ENCODE assay signal across 9 cellular contexts in the genomic region with DNA sequence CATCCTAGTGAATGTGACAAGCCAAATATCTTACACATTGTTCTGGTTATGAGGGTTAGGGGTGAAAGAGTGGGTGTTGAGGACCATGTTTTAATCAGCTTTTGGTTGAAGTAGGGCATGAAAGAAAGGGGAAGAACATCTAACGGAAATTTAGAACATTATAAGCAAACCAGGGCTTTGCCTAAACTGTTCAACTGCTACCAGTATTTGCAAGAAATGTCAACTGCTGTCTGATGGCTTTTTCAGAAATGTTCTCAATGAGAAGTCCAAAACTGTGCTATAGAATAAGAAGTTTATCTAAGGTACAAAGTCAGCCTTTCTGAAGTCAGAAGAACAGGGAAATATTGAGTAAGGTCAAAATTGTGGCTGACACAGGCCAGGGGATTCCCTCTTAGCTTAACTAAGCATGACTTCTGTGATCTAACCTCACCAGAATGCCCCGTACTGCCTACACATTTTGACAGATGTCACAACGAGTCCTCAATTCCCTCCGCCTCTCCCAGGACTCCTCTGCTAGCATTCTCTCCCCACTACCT.
DNase-seq lines count a peak whose midpoint lies in the region; ATAC-seq lines count a peak whose summit lies in the region.
"Had no signal": no experiment of that assay in that cellular context is flagged by ENCODE, and none has a peak within 500 bp of the region (broad histone marks: within the 10 kb centered on the region; RNA-seq: fewer than 3 reads in every experiment).

No MANE protein-coding gene starts in this region.

- ATAC-seq in HG02884 (IDR thresholded peaks at IDR 0.05; ENCODE audit: unreplicated experiment) = peak; percentile 97

- peak; percentile 61 for DNase-seq in activated CD8-positive, alpha-beta memory T cell treated with anti-CD3 and anti-CD28 coated beads for 24 hours
- DNase-seq in activated CD8-positive, alpha-beta memory T cell treated with anti-CD3 and anti-CD28 coated beads, Interleukin-2, amount 50 U/mL, for 48 hours = no peak
- peak; percentile 69 for DNase-seq in activated CD4-positive, alpha-beta memory T cell treated with anti-CD3 and anti-CD28 coated beads for 36 hours
- peak; percentile 52 for DNase-seq in stimulated activated CD8-positive, alpha-beta memory T cell treated with anti-CD3 and anti-CD28 coated beads, Interleukin-4, amount 100 ng/mL, for 48 hours
- no peak for DNase-seq in COLO829 (ENCODE audit: low spot score)
- no peak for DNase-seq in putamen (ENCODE audit: low spot score)
- no peak for DNase-seq in NCI-H1105 (lab: John Stamatoyannopoulos, UW)
- DNase-seq: NCI-H1092 had no signal

- H3K36me3 Mint-ChIP-seq in activated CD4-positive, alpha-beta memory T cell treated with anti-CD3 and anti-CD28 coated beads for 36 hours = no peaks in the 10 kb centered on the region

- CTCF ChIA-PET in activated CD4-positive, alpha-beta memory T cell treated with anti-CD3 and anti-CD28 coated beads for 36 hours (lab: Charles Lee) = interaction anchor here (0.6 to 4.0 kb wide), 10 partner anchors 16 to 106 kb away, joined by 3 to 91 read pairs (median 4); partner anchors contain the start of gene ARAP2

- peak overlapping the region; percentile 81 for H3K27ac Mint-ChIP-seq in activated CD4-positive, alpha-beta memory T cell treated with anti-CD3 and anti-CD28 coated beads for 36 hours

- H3K4me3 Mint-ChIP-seq in activated CD4-positive, alpha-beta memory T cell treated with anti-CD3 and anti-CD28 coated beads for 36 hours = no peak overlapping the region

- POLR2A ChIA-PET in activated CD4-positive, alpha-beta memory T cell treated with anti-CD3 and anti-CD28 coated beads for 36 hours (lab: Charles Lee) = interaction anchor here (1.1 to 2.1 kb wide), 8 partner anchors 16 to 215 kb away, joined by 3 to 11 read pairs (median 4); partner anchors contain the start of genes ARAP2 and DTHD1

- H3K4me1 Mint-ChIP-seq in activated CD4-positive, alpha-beta memory T cell treated with anti-CD3 and anti-CD28 coated beads for 36 hours (ENCODE audit: low read depth) = peaks cover 29% of the 10 kb centered on the region

- no peaks in the 10 kb centered on the region for H3K27me3 Mint-ChIP-seq in activated CD4-positive, alpha-beta memory T cell treated with anti-CD3 and anti-CD28 coated beads for 36 hours

- H3K9me3 Mint-ChIP-seq in activated CD4-positive, alpha-beta memory T cell treated with anti-CD3 and anti-CD28 coated beads for 36 hours = no peaks in the 10 kb centered on the region

- intact Hi-C loops in activated CD4-positive, alpha-beta memory T cell treated with anti-CD3 and anti-CD28 coated beads for 36 hours (cut with micrococcal nuclease) = loop anchor here (1.0 kb wide), 8 partner anchors 16 to 267 kb away; no protein-coding TSS in a partner anchor

Comparison
In these comparisons a context has a peak if more than half of its experiments do, and no peak if none do; other contexts are left out.
1. DNase-seq: peak in activated CD8-positive, alpha-beta memory T cell treated with anti-CD3 and anti-CD28 coated beads for 24 hours (single experiment), activated CD4-positive, alpha-beta memory T cell treated with anti-CD3 and anti-CD28 coated beads for 36 hours (single experiment) and stimulated activated CD8-positive, alpha-beta memory T cell treated with anti-CD3 and anti-CD28 coated beads, Interleukin-4, amount 100 ng/mL, for 48 hours (single experiment); none in activated CD8-positive, alpha-beta memory T cell treated with anti-CD3 and anti-CD28 coated beads, Interleukin-2, amount 50 U/mL, for 48 hours (single experiment), COLO829 (single experiment), putamen (single experiment) and NCI-H1105 (single experiment).